ENCODE assay signal across 1 cellular context in genomic region chr14:69363055-69363454, GRCh38.
TF ChIP-seq lines count a peak whose summit lies in the region.

No MANE protein-coding gene starts in this region.

TF ChIP-seq in A549, 52 proteins besides CTCF, POLR2A, EP300 and RAD21 (continued from another document):
- TF ChIP-seq REST (IDR thresholded peaks at IDR 0.05) = no peak
- TF ChIP-seq PBX3 (IDR thresholded peaks at IDR 0.05) = no peak
- no peak for TF ChIP-seq TP53 (CRISPR knock-in tag; IDR thresholded peaks at IDR 0.05)
- TF ChIP-seq HOXB5 (CRISPR knock-in tag; IDR thresholded peaks at IDR 0.05) = no peak
- TF ChIP-seq ZC3H11A (IDR thresholded peaks at IDR 0.05) = no peak
- TF ChIP-seq FOXS1 (CRISPR knock-in tag; IDR thresholded peaks at IDR 0.05) = no peak
- no peak for TF ChIP-seq FOSB (CRISPR knock-in tag; IDR thresholded peaks at IDR 0.05)
- TF ChIP-seq KDM5A (IDR thresholded peaks at IDR 0.05) = no peak
- no peak for TF ChIP-seq RFX5 (IDR thresholded peaks at IDR 0.05)
- TF ChIP-seq CEBPB (IDR thresholded peaks at IDR 0.05) = no peak
- TF ChIP-seq CHD2 (IDR thresholded peaks at IDR 0.05; ENCODE audit: low read length, partially characterized antibody) = no peak
TF ChIP-seq in A549: peak in this region for 0.
